In genomic region chr9:6006968-6007769, GRCh38 we compare ENCODE assay signal across 1 cellular context.
A peak's percentile ranks its signal among the peaks of the same experiment; 100 is the strongest.
TF ChIP-seq lines count a peak whose summit lies in the region.

No MANE protein-coding gene starts in this region.

TF ChIP-seq in HepG2, 621 proteins besides CTCF, POLR2A, EP300 and RAD21 (continued from another document and continues in another):
- TF ChIP-seq, protein P1, sequence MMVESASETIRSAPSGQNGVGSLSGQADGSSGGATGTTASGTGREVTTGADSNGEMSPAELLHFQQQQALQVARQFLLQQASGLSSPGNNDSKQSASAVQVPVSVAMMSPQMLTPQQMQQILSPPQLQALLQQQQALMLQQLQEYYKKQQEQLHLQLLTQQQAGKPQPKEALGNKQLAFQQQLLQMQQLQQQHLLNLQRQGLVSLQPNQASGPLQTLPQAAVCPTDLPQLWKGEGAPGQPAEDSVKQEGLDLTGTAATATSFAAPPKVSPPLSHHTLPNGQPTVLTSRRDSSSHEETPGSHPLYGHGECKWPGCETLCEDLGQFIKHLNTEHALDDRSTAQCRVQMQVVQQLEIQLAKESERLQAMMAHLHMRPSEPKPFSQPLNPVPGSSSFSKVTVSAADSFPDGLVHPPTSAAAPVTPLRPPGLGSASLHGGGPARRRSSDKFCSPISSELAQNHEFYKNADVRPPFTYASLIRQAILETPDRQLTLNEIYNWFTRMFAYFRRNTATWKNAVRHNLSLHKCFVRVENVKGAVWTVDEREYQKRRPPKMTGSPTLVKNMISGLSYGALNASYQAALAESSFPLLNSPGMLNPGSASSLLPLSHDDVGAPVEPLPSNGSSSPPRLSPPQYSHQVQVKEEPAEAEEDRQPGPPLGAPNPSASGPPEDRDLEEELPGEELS (CRISPR knock-in tag; IDR thresholded peaks at IDR 0.05): 0 out of 2 replicates have a peak, but pooled peaks have one; percentile 14
- 0 out of 2 replicates have a peak, but pooled peaks have one; percentile 42 for TF ChIP-seq ZNF510 (CRISPR knock-in tag; IDR thresholded peaks at IDR 0.05; ENCODE audit: low read depth)
- TF ChIP-seq, protein P2, sequence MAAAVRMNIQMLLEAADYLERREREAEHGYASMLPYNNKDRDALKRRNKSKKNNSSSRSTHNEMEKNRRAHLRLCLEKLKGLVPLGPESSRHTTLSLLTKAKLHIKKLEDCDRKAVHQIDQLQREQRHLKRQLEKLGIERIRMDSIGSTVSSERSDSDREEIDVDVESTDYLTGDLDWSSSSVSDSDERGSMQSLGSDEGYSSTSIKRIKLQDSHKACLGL (CRISPR knock-in tag; IDR thresholded peaks at IDR 0.05): peak; percentile 72; the same call in 1 of the 2 replicates
- peak; percentile 50 for TF ChIP-seq PAXIP1 (CRISPR knock-in tag; conservative IDR thresholded peaks at IDR 0.05)
- peak; percentile 73; the same call in 1 of the 2 replicates for TF ChIP-seq KLF12 (CRISPR knock-in tag; IDR thresholded peaks at IDR 0.05; ENCODE audit: borderline replicate concordance)
- TF ChIP-seq PAWR (CRISPR knock-in tag; IDR thresholded peaks at IDR 0.05; ENCODE audit: borderline replicate concordance): 0 out of 2 replicates have a peak, but pooled peaks have one; percentile 62
- TF ChIP-seq PATZ1 (CRISPR knock-in tag; IDR thresholded peaks at IDR 0.05): peak; percentile 40; the same call in 1 of the 2 replicates
- TF ChIP-seq ARNTL (CRISPR knock-in tag; IDR thresholded peaks at IDR 0.05): peak; percentile 58; the same call in 1 of the 2 replicates
- TF ChIP-seq HOXA3 (CRISPR knock-in tag; IDR thresholded peaks at IDR 0.05): peak; percentile 30; the same call in 1 of the 2 replicates
- peak; percentile 64; the same call in 1 of the 2 replicates for TF ChIP-seq ETV6 (CRISPR knock-in tag; conservative IDR thresholded peaks at IDR 0.05)
- TF ChIP-seq, protein P3, sequence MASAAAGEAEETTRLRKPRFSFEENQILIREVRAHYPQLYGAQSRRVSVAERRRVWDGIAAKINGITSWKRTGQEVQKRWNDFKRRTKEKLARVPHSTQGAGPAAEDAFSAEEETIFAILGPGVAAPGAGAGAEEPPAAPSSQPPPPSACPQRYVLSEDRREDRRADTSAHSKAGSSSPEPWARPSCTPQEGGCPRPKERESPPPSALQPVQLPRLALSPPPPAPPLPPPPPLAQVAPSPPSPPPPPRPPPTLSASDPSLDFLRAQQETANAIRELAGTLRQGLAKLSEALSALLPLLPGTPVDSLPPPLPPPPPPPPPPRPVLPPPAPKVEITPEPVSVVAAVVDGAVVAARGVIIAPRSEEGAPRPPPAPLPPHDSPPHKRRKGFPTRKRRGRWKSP (CRISPR knock-in tag; IDR thresholded peaks at IDR 0.05): peak; percentile 69; the same call in 1 of the 2 replicates
- peak; percentile 43; the same call in 1 of the 2 replicates for TF ChIP-seq HOXA5 (CRISPR knock-in tag; IDR thresholded peaks at IDR 0.05)
- 0 out of 2 replicates have a peak, but pooled peaks have one; percentile 35 for TF ChIP-seq ZKSCAN5 (CRISPR knock-in tag; IDR thresholded peaks at IDR 0.05)
- TF ChIP-seq MXI1 (IDR thresholded peaks at IDR 0.05; ENCODE audit: borderline replicate concordance, low read depth, low read length): peak; percentile 89; the same call in 2 of the 3 replicates
- TF ChIP-seq SP4 (CRISPR knock-in tag; IDR thresholded peaks at IDR 0.05): peak; percentile 50; the same call in 1 of the 2 replicates
- TF ChIP-seq ZNF20 (CRISPR knock-in tag; IDR thresholded peaks at IDR 0.05): no peak
- 0 out of 2 replicates have a peak, but pooled peaks have one; percentile 18 for TF ChIP-seq ZBTB26 (CRISPR knock-in tag; IDR thresholded peaks at IDR 0.05; ENCODE audit: borderline replicate concordance)
- no peak for TF ChIP-seq LCORL (IDR thresholded peaks at IDR 0.05)
- TF ChIP-seq LCORL (CRISPR knock-in tag; IDR thresholded peaks at IDR 0.05): peak; percentile 71; the same call in 1 of the 2 replicates
- TF ChIP-seq ZNF598 (CRISPR knock-in tag; IDR thresholded peaks at IDR 0.05; ENCODE audit: borderline replicate concordance): peak; percentile 73; the same call in 1 of the 2 replicates
- peak; percentile 68; the same call in 1 of the 2 replicates for TF ChIP-seq NR0B2 (CRISPR knock-in tag; IDR thresholded peaks at IDR 0.05)
- peak; percentile 41; the same call in 1 of the 2 replicates for TF ChIP-seq NFYB (CRISPR knock-in tag; IDR thresholded peaks at IDR 0.05)
- TF ChIP-seq, protein P4, sequence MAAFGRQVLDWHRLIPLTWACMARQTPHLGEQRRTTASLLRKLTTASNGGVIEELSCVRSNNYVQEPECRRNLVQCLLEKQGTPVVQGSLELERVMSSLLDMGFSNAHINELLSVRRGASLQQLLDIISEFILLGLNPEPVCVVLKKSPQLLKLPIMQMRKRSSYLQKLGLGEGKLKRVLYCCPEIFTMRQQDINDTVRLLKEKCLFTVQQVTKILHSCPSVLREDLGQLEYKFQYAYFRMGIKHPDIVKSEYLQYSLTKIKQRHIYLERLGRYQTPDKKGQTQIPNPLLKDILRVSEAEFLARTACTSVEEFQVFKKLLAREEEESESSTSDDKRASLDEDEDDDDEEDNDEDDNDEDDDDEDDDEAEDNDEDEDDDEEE (CRISPR knock-in tag; IDR thresholded peaks at IDR 0.05): peak; percentile 78; the same call in 1 of the 2 replicates
- TF ChIP-seq ZSCAN29 (CRISPR knock-in tag; conservative IDR thresholded peaks at IDR 0.05): 0 out of 2 replicates have a peak, but pooled peaks have one; percentile 33
- TF ChIP-seq ZNF619 (CRISPR knock-in tag; IDR thresholded peaks at IDR 0.05): 0 out of 2 replicates have a peak, but pooled peaks have one; percentile 80
- peak; percentile 65; the same call in 1 of the 2 replicates for TF ChIP-seq ZNF788 (CRISPR knock-in tag; IDR thresholded peaks at IDR 0.05; ENCODE audit: borderline replicate concordance)
- TF ChIP-seq KAT8 (CRISPR knock-in tag; IDR thresholded peaks at IDR 0.05): 0 out of 2 replicates have a peak, but pooled peaks have one; percentile 24
- TF ChIP-seq NR2F2 (IDR thresholded peaks at IDR 0.05; ENCODE audit: borderline replicate concordance, low read depth): no peak
- TF ChIP-seq THAP11 (CRISPR knock-in tag; IDR thresholded peaks at IDR 0.05): peak; percentile 17; the same call in 1 of the 2 replicates
- peak; percentile 46; the same call in 1 of the 2 replicates for TF ChIP-seq ZNF678 (CRISPR knock-in tag; IDR thresholded peaks at IDR 0.05)
- peak; percentile 10; the same call in 1 of the 2 replicates for TF ChIP-seq ZBTB7B (CRISPR knock-in tag; IDR thresholded peaks at IDR 0.05)
- TF ChIP-seq ZNF343 (CRISPR knock-in tag; IDR thresholded peaks at IDR 0.05): peak; percentile 74; the same call in 1 of the 2 replicates
- TF ChIP-seq RFXAP (CRISPR knock-in tag; IDR thresholded peaks at IDR 0.05; ENCODE audit: borderline replicate concordance): 0 out of 2 replicates have a peak, but pooled peaks have one; percentile 18
- peak; percentile 22 for TF ChIP-seq AGO1 (IDR thresholded peaks at IDR 0.05; ENCODE audit: low read depth, low read length, poor library complexity, severe bottlenecking)
- TF ChIP-seq NFKBIZ (CRISPR knock-in tag; IDR thresholded peaks at IDR 0.05): no peak
- no peak for TF ChIP-seq ZFP1 (CRISPR knock-in tag; IDR thresholded peaks at IDR 0.05)
- TF ChIP-seq ZFP36L1 (CRISPR knock-in tag; IDR thresholded peaks at IDR 0.05): no peak
- peak; percentile 93 for TF ChIP-seq ARID4A (CRISPR knock-in tag; IDR thresholded peaks at IDR 0.05; ENCODE audit: borderline replicate concordance)
- TF ChIP-seq KMT2B (CRISPR knock-in tag; IDR thresholded peaks at IDR 0.05): peak; percentile 68
- TF ChIP-seq, protein P5, sequence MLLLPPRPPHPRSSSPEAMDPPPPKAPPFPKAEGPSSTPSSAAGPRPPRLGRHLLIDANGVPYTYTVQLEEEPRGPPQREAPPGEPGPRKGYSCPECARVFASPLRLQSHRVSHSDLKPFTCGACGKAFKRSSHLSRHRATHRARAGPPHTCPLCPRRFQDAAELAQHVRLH (CRISPR knock-in tag; IDR thresholded peaks at IDR 0.05; ENCODE audit: borderline replicate concordance, low read depth): peak; percentile 12; the same call in 1 of the 2 replicates
- TF ChIP-seq ZNF607 (CRISPR knock-in tag; IDR thresholded peaks at IDR 0.05; ENCODE audit: borderline replicate concordance): no peak
- no peak for TF ChIP-seq KDM5B (CRISPR knock-in tag; IDR thresholded peaks at IDR 0.05; ENCODE audit: borderline replicate concordance)
- TF ChIP-seq FOXK1 (CRISPR knock-in tag; IDR thresholded peaks at IDR 0.05; ENCODE audit: borderline replicate concordance, low read depth): 0 out of 2 replicates have a peak, but pooled peaks have one; percentile 4
- no peak for TF ChIP-seq ELF3 (CRISPR knock-in tag; IDR thresholded peaks at IDR 0.05)
- peak; percentile 58; the same call in 1 of the 2 replicates for TF ChIP-seq SALL1 (CRISPR knock-in tag; IDR thresholded peaks at IDR 0.05)
- no peak for TF ChIP-seq SNAI1 (CRISPR knock-in tag; IDR thresholded peaks at IDR 0.05; ENCODE audit: borderline replicate concordance)
- 0 out of 2 replicates have a peak, but pooled peaks have one; percentile 21 for TF ChIP-seq POGZ (CRISPR knock-in tag; IDR thresholded peaks at IDR 0.05)
- 0 out of 2 replicates have a peak, but pooled peaks have one; percentile 68 for TF ChIP-seq ZC3H13 (CRISPR knock-in tag; IDR thresholded peaks at IDR 0.05)
